ENCODE assay signal across 29 cellular contexts in genomic region chr4:183727482-183727881, GRCh38.
"Had no signal": no experiment of that assay in that cellular context is flagged by ENCODE, and none has a peak within 500 bp of the region (broad histone marks: within the 10 kb centered on the region; RNA-seq: fewer than 3 reads in every experiment).

No MANE protein-coding gene starts in this region.

- DNase-seq: colonic mucosa; cortex of kidney; dermis blood vessel endothelial cell; dorsolateral prefrontal cortex; effector CD4-positive, alpha-beta T cell; effector CD8-positive, alpha-beta T cell; effector memory CD4-positive, alpha-beta T cell; effector memory CD8-positive, alpha-beta T cell; endodermal cell; erythroblast; esophagus squamous epithelium; foreskin fibroblast; foreskin keratinocyte; foreskin melanocyte; gastrocnemius medialis; glutamatergic neuron; head of caudate nucleus; heart left ventricle; heart right ventricle had no signal

- H3K9me3 ChIP-seq: colonic mucosa, esophagus muscularis mucosa, esophagus squamous epithelium, gastrocnemius medialis, gastroesophageal sphincter, heart right ventricle had no signal

- H3K4me3 ChIP-seq: colonic mucosa, coronary artery, dorsolateral prefrontal cortex, esophagus muscularis mucosa, esophagus squamous epithelium, gastrocnemius medialis, gastroesophageal sphincter, heart left ventricle, heart right ventricle had no signal

- ATAC-seq: effector memory CD8-positive, alpha-beta T cell; esophagus mucosa; foreskin keratinocyte; gastrocnemius medialis; gastroesophageal sphincter; heart left ventricle; heart right ventricle had no signal

- H3K4me3 Mint-ChIP-seq: dendritic cell treated with granulocyte-macrophage colony-stimulating factor and Interleukin-4, amounts not matched to agents 40 ng/mL and 50 ng/mL, for 4 days; effector memory CD8-positive, alpha-beta T cell; endodermal cell had no signal

- H3K27me3 ChIP-seq: colonic mucosa, dorsolateral prefrontal cortex, esophagus squamous epithelium, foreskin keratinocyte, gastroesophageal sphincter, heart left ventricle had no signal

- H3K36me3 ChIP-seq: colonic mucosa, esophagus muscularis mucosa, esophagus squamous epithelium, gastrocnemius medialis, gastroesophageal sphincter, heart left ventricle, heart right ventricle had no signal

- H3K4me1 ChIP-seq: colonic mucosa, gastrocnemius medialis had no signal

- FAIRE-seq: colon, endometrium, endothelial cell of umbilical vein, frontal cortex had no signal

- H3K4me1 Mint-ChIP-seq: endodermal cell had no signal

- H3K9me3 Mint-ChIP-seq: dendritic cell treated with granulocyte-macrophage colony-stimulating factor and Interleukin-4, amounts not matched to agents 40 ng/mL and 50 ng/mL, for 4 days; effector memory CD8-positive, alpha-beta T cell; endodermal cell had no signal

- H3K27ac ChIP-seq: colonic mucosa, coronary artery, dorsolateral prefrontal cortex, epithelial cell of prostate, esophagus muscularis mucosa, esophagus squamous epithelium, foreskin keratinocyte, gastrocnemius medialis, gastroesophageal sphincter, heart left ventricle, heart right ventricle had no signal

- H3K27ac Mint-ChIP-seq: dendritic cell treated with granulocyte-macrophage colony-stimulating factor and Interleukin-4, amounts not matched to agents 40 ng/mL and 50 ng/mL, for 4 days; effector memory CD8-positive, alpha-beta T cell; endodermal cell had no signal
